Comparison of ENCODE assay signal across 33 cellular contexts in the genomic region with DNA sequence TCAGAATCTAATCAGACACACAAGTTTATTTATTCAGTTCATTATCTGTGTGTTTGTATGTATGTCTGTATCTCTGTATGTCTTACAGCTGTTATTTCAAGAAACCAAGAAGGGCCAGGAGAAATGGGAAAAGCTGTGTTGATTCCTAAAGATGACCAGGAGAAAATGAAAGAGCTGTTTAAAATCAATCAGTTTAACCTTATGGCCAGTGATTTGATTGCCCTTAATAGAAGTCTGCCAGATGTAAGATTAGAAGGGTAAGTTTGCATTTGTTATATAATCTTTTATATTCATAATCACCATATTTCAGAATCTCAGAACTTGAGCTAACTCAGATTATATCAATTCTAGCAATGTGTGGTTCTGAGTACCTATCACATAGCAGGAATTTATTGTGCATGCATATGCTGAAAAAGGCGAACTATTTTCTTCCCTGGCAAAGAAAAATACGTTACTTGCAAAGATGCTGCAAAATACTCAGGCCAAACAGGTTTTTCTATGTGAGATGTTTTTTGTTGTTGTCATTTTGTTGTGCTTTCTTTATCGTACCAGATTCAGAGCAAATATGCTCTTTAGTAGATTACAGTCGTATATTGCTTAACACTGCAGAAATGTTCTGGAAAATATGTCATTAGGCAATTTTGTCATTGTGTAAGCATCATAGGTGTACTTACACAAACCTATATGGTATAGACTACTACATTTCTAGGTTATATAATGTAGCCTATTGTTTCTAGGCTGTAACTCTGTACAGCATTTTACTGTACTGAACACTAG.
"Had no signal": no experiment of that assay in that cellular context is flagged by ENCODE, and none has a peak within 500 bp of the region (broad histone marks: within the 10 kb centered on the region; RNA-seq: fewer than 3 reads in every experiment).

No MANE protein-coding gene starts in this region.

- FAIRE-seq: bronchial epithelial cell had no signal

- DNase-seq: activated B cell treated with CpG ODN at 0.5 μM for 24 hours; activated CD4-positive, alpha-beta T cell treated with anti-CD3 and anti-CD28 coated beads for 48 hours; activated CD4-positive, alpha-beta T cell treated with anti-CD3 and anti-CD28 coated beads, Interleukin-2, amount 50 U/mL, for 1 hour; activated CD4-positive, alpha-beta T cell treated with anti-CD3 and anti-CD28 coated beads, Interleukin-2, amount 50 U/mL, for 48 hours; activated CD8-positive, alpha-beta memory T cell treated with anti-CD3 and anti-CD28 coated beads for 24 hours; activated CD8-positive, alpha-beta T cell treated with anti-CD3 and anti-CD28 coated beads for 36 hours; activated effector memory CD4-positive, alpha-beta T cell treated with Interleukin-2 at 50 U/mL for 16 hours; activated gamma-delta T cell treated with Interleukin-2 at 50 U/mL for 16 hours; activated naive CD4-positive, alpha-beta T cell treated with anti-CD3 and anti-CD28 coated beads, Interleukin-2, amount 50 U/mL, for 16 hours; activated naive CD4-positive, alpha-beta T cell treated with Interleukin-2 at 50 U/mL for 16 hours; activated T-cell treated with anti-CD3 and anti-CD28 coated beads, Interleukin-2, amount 50 U/mL, for 4 hours; amygdala; aorta; dorsolateral prefrontal cortex; effector memory CD4-positive, alpha-beta T cell; endodermal cell; foreskin keratinocyte; gastrocnemius medialis; head of caudate nucleus; hippocampal formation; T1000; WERI-Rb-1 had no signal

- H3K9me3 ChIP-seq: gastrocnemius medialis had no signal

- H3K9me3 Mint-ChIP-seq: activated B cell treated with CpG ODN at 0.5 μM for 24 hours; activated CD8-positive, alpha-beta T cell treated with anti-CD3 and anti-CD28 coated beads for 36 hours; activated T-cell treated with anti-CD3 and anti-CD28 coated beads, Interleukin-2, amount 50 U/mL, for 4 hours; activated T-helper 17 cell treated with anti-CD3 and anti-CD28 coated beads, Interleukin-2, amount 50 U/mL, for 72 hours; brain; central memory CD8-positive, alpha-beta T cell; dendritic cell treated with granulocyte-macrophage colony-stimulating factor and Interleukin-4, amounts not matched to agents 40 ng/mL and 50 ng/mL, for 4 days; endodermal cell; T-helper 1 cell treated with Interleukin-12 subunit alpha and Interleukin-12 subunit beta and Interleukin-4 antibody, amounts not matched to agents 30 μg/mL and 1 μg/mL, for 36 hours had no signal

- H3K4me3 ChIP-seq: coronary artery, dorsolateral prefrontal cortex, gastrocnemius medialis had no signal

- H3K36me3 Mint-ChIP-seq: activated naive CD8-positive, alpha-beta T cell; brain had no signal

- H3K27ac ChIP-seq: coronary artery, dorsolateral prefrontal cortex, foreskin keratinocyte, gastrocnemius medialis, WERI-Rb-1 had no signal

- H3K4me1 Mint-ChIP-seq: activated B cell treated with CpG ODN at 0.5 μM for 24 hours; activated T-helper 17 cell treated with anti-CD3 and anti-CD28 coated beads, Interleukin-2, amount 50 U/mL, for 72 hours; central memory CD8-positive, alpha-beta T cell; endodermal cell had no signal

- H3K4me3 Mint-ChIP-seq: activated B cell treated with CpG ODN at 0.5 μM for 24 hours; activated CD8-positive, alpha-beta T cell treated with anti-CD3 and anti-CD28 coated beads for 36 hours; activated naive CD8-positive, alpha-beta T cell; activated T-cell treated with anti-CD3 and anti-CD28 coated beads, Interleukin-2, amount 50 U/mL, for 4 hours; activated T-helper 17 cell treated with anti-CD3 and anti-CD28 coated beads, Interleukin-2, amount 50 U/mL, for 72 hours; brain; central memory CD8-positive, alpha-beta T cell; dendritic cell treated with granulocyte-macrophage colony-stimulating factor and Interleukin-4, amounts not matched to agents 40 ng/mL and 50 ng/mL, for 4 days; endodermal cell; T-helper 1 cell treated with Interleukin-12 subunit alpha and Interleukin-12 subunit beta and Interleukin-4 antibody, amounts not matched to agents 30 μg/mL and 1 μg/mL, for 36 hours; T-helper 2 cell treated with Interferon-gamma antibody and Interleukin-4, amounts not matched to agents 5 μg/mL and 100 μg/mL, for 36 hours had no signal

- H3K4me1 ChIP-seq: foreskin keratinocyte, gastrocnemius medialis had no signal

- ATAC-seq: activated CD4-positive, CD25-positive, alpha-beta regulatory T cell treated with anti-CD3 and anti-CD28 coated beads, Interleukin-2, amount 50 U/mL, for 24 hours; activated CD8-positive, alpha-beta T cell treated with anti-CD3 and anti-CD28 coated beads for 36 hours; activated T-cell treated with anti-CD3 and anti-CD28 coated beads, Interleukin-2, amount 50 U/mL, for 4 hours; activated T-helper 17 cell treated with anti-CD3 and anti-CD28 coated beads, Interleukin-2, amount 50 U/mL, for 72 hours; esophagus mucosa; foreskin keratinocyte; gastrocnemius medialis had no signal

- H3K27me3 ChIP-seq: dorsolateral prefrontal cortex, foreskin keratinocyte, gastrocnemius medialis had no signal

- H3K27ac Mint-ChIP-seq: activated B cell treated with CpG ODN at 0.5 μM for 24 hours; activated CD8-positive, alpha-beta T cell treated with anti-CD3 and anti-CD28 coated beads for 36 hours; activated naive CD8-positive, alpha-beta T cell; activated T-helper 17 cell treated with anti-CD3 and anti-CD28 coated beads, Interleukin-2, amount 50 U/mL, for 72 hours; brain; dendritic cell treated with granulocyte-macrophage colony-stimulating factor and Interleukin-4, amounts not matched to agents 40 ng/mL and 50 ng/mL, for 4 days; endodermal cell; T-helper 1 cell treated with Interleukin-12 subunit alpha and Interleukin-12 subunit beta and Interleukin-4 antibody, amounts not matched to agents 30 μg/mL and 1 μg/mL, for 36 hours; T-helper 2 cell treated with Interferon-gamma antibody and Interleukin-4, amounts not matched to agents 5 μg/mL and 100 μg/mL, for 36 hours had no signal

- H3K27me3 Mint-ChIP-seq: activated B cell treated with CpG ODN at 0.5 μM for 24 hours; activated CD8-positive, alpha-beta T cell treated with anti-CD3 and anti-CD28 coated beads for 36 hours; activated naive CD8-positive, alpha-beta T cell; activated T-helper 17 cell treated with anti-CD3 and anti-CD28 coated beads, Interleukin-2, amount 50 U/mL, for 72 hours; brain; central memory CD8-positive, alpha-beta T cell; dendritic cell treated with granulocyte-macrophage colony-stimulating factor and Interleukin-4, amounts not matched to agents 40 ng/mL and 50 ng/mL, for 4 days had no signal
